ENCODE assay signal across 11 cellular contexts in genomic region chr6:122751291-122751690, GRCh38. TPM values are rescaled to one million over a fixed set of nuclear protein-coding genes. Genes with fewer than 3 reads are reported as not detected.
DNase-seq lines count a peak whose midpoint lies in the region; ATAC-seq, FAIRE-seq and TF ChIP-seq lines count a peak whose summit lies in the region.
"Had no signal": no experiment of that assay in that cellular context is flagged by ENCODE, and none has a peak within 500 bp of the region (broad histone marks: within the 10 kb centered on the region; RNA-seq: fewer than 3 reads in every experiment).

No MANE protein-coding gene starts in this region.

- POLR2A ChIA-PET in activated naive CD8-positive, alpha-beta T cell treated with anti-CD3 and anti-CD28 coated beads, Interleukin-2, amount 10 ng/mL, durations not matched to agents 7 days and 5 days (lab: Charles Lee), result interaction anchor here (1.0 kb wide), 1 partner anchor 38 kb away, joined by 3 read pairs; the partner anchor contains the start of gene SMPDL3A

- no peaks in the 10 kb centered on the region for H3K27me3 ChIP-seq in ascending aorta
- H3K27me3 ChIP-seq: vagina had no signal

- H3K4me1 ChIP-seq in ascending aorta, result no peaks in the 10 kb centered on the region
- H3K4me1 ChIP-seq: vagina had no signal

- TF ChIP-seq CTCF in ascending aorta (IDR thresholded peaks at IDR 0.05), result no peak

- H3K9me3 ChIP-seq in ascending aorta, result no peaks in the 10 kb centered on the region
- H3K9me3 ChIP-seq: vagina had no signal

- H3K4me3 Mint-ChIP-seq in activated naive CD8-positive, alpha-beta T cell treated with anti-CD3 and anti-CD28 coated beads, Interleukin-2, amount 10 ng/mL, durations not matched to agents 7 days and 5 days, result peak overlapping the region; percentile 71

- no peak overlapping the region for H3K4me3 ChIP-seq in ascending aorta
- H3K4me3 ChIP-seq: vagina had no signal

- H3K27ac ChIP-seq in ascending aorta, result no peak overlapping the region
- H3K27ac ChIP-seq: vagina had no signal

- peak; percentile 60 for FAIRE-seq in GM18507 (lab: Jason Lieb, UNC)

- peaks cover 4% of the 10 kb centered on the region for H3K9me3 Mint-ChIP-seq in activated naive CD8-positive, alpha-beta T cell treated with anti-CD3 and anti-CD28 coated beads, Interleukin-2, amount 10 ng/mL, durations not matched to agents 7 days and 5 days

- H3K4me1 Mint-ChIP-seq in activated naive CD8-positive, alpha-beta T cell treated with anti-CD3 and anti-CD28 coated beads, Interleukin-2, amount 10 ng/mL, durations not matched to agents 7 days and 5 days, result peaks cover 38% of the 10 kb centered on the region

- no peak for DNase-seq in GM18507 (ENCODE audit: extremely low spot score, insufficient read length, low read depth)
- no peak for DNase-seq in activated naive CD8-positive, alpha-beta T cell treated with anti-CD3 and anti-CD28 coated beads, Interleukin-2, amount 10 ng/mL, durations not matched to agents 7 days and 5 days
- DNase-seq in NCI-H2227 treated with DMSO at 0.1 percent for 48 hours (lab: John Stamatoyannopoulos, UW), result no peak
- no peak for DNase-seq in NCI-H1436 treated with DMSO at 0.1 percent for 48 hours (lab: John Stamatoyannopoulos, UW)
- no peak for DNase-seq in ascending aorta (ENCODE audit: low spot score in 2 of 2)
- DNase-seq: cortex of kidney, islet precursor cell had no signal

- intact Hi-C loops in ascending aorta (cut with DNase I), result no loop called here

- no peaks in the 10 kb centered on the region for H3K27me3 Mint-ChIP-seq in activated naive CD8-positive, alpha-beta T cell treated with anti-CD3 and anti-CD28 coated beads, Interleukin-2, amount 10 ng/mL, durations not matched to agents 7 days and 5 days

- ATAC-seq in GM21381 (IDR thresholded peaks at IDR 0.05; ENCODE audit: unreplicated experiment) (peak; percentile 79), HG03159 (IDR thresholded peaks at IDR 0.05; ENCODE audit: unreplicated experiment) (peak; percentile 90), esophagus mucosa (no peak)
- peak; percentile 90 for ATAC-seq in activated naive CD8-positive, alpha-beta T cell treated with anti-CD3 and anti-CD28 coated beads, Interleukin-2, amount 10 ng/mL, durations not matched to agents 7 days and 5 days (ENCODE audit: low read depth)

- H3K27ac Mint-ChIP-seq in activated naive CD8-positive, alpha-beta T cell treated with anti-CD3 and anti-CD28 coated beads, Interleukin-2, amount 10 ng/mL, durations not matched to agents 7 days and 5 days, result peak overlapping the region; percentile 78

- H3K36me3 ChIP-seq in ascending aorta, result no peaks in the 10 kb centered on the region
- H3K36me3 ChIP-seq: vagina had no signal

- peaks cover 3% of the 10 kb centered on the region for H3K36me3 Mint-ChIP-seq in activated naive CD8-positive, alpha-beta T cell treated with anti-CD3 and anti-CD28 coated beads, Interleukin-2, amount 10 ng/mL, durations not matched to agents 7 days and 5 days

RNA-seq across cellular contexts. Expression of gene FABP7, which starts 28.2 kb away (rescaled TPM):
- total RNA-seq in activated naive CD8-positive, alpha-beta T cell treated with anti-CD3 and anti-CD28 coated beads, Interleukin-2, amount 10 ng/mL, durations not matched to agents 7 days and 5 days, result not detected
- total RNA-seq in esophagus mucosa (not detected), ascending aorta (not detected)
- total RNA-seq: vagina had no signal

RNA-seq across cellular contexts. Expression of gene SMPDL3A, which starts 37.8 kb away (rescaled TPM):
- total RNA-seq in activated naive CD8-positive, alpha-beta T cell treated with anti-CD3 and anti-CD28 coated beads, Interleukin-2, amount 10 ng/mL, durations not matched to agents 7 days and 5 days, result under 1 TPM in 1 of 2 experiments, not detected in 1; 0.17 TPM
- total RNA-seq in esophagus mucosa (11.8 TPM), ascending aorta (2.7 TPM)
